In the genomic region with DNA sequence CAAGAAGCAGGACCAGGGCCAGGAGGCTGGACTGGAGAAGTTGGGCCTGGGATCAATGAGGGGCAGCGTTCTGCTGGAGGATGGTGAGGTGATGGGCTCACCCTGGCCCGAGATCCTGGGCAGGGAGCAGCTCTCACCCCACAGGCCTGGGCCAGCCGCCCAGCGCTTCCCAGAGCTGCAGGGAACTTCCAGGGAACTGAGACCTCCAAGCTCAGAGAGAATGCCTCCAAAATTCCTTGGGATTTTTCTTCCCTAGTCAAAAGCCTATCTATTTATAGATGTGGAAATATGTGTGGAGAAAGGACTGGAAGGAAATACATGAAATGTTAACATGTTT, we compare ENCODE assay signal across 8 cellular contexts.
DNase-seq lines count a peak whose midpoint lies in the region; FAIRE-seq and TF ChIP-seq lines count a peak whose summit lies in the region.

No MANE protein-coding gene starts in this region.

- no peak overlapping the region for H3K14ac ChIP-seq in H1 (ENCODE audit: insufficient read length)

- H3K27ac ChIP-seq in DOHH2 (ENCODE audit: low read depth, low read length) (peak overlapping the region; percentile 96), H1 (ENCODE audit: low read depth, low read length) (no peak overlapping the region), neural progenitor cell (no peak overlapping the region)

- no peak overlapping the region for H2BK12ac ChIP-seq in H1 (ENCODE audit: low read depth, low read length)

- peak overlapping the region; percentile 71; the same call in 1 of the 2 replicates for H3K18ac ChIP-seq in H1 (ENCODE audit: extremely low read depth, low read length)

- H4K91ac ChIP-seq in H1 (replicated peaks; ENCODE audit: insufficient read length, low read length), result no peak overlapping the region

- H3K4me2 ChIP-seq in DOHH2 (ENCODE audit: low read length) (peak overlapping the region; percentile 99), H1 (ENCODE audit: insufficient read depth in 1 of 2, low read depth in 2 of 2, low read length in 2 of 2) (peak overlapping the region in 1 of 2 experiments; percentile 26; a peak in 1 of 4 replicates), neural progenitor cell (no peak overlapping the region)

- H4K8ac ChIP-seq in H1 (ENCODE audit: extremely low read depth, insufficient read depth, low read length), result 0 out of 2 replicates have a peak overlapping the region, but pooled peaks have one; percentile 72

- CTCF ChIA-PET in H1 (lab: Charles Lee; ENCODE audit: partially characterized antibody), result no interaction called here

- no peak for TF ChIP-seq POLR2A in H1 (IDR thresholded peaks at IDR 0.05; ENCODE audit: control extremely low read depth in 1 of 2, low read depth in 2 of 2, low read length in 2 of 2)

- no peaks in the 10 kb centered on the region for H3K9me3 Mint-ChIP-seq in neural progenitor cell

- H4K20me1 ChIP-seq in DOHH2 (ENCODE audit: control insufficient read depth, insufficient read depth, low read depth, low read length), result no peaks in the 10 kb centered on the region
- H4K20me1 ChIP-seq in H1 (replicated peaks in 1 of 2; ENCODE audit: control insufficient read depth in 1 of 2, insufficient read depth in 2 of 2, low read length in 2 of 2), result peaks cover 0 to 3% of the 10 kb centered on the region in 2 experiments
- H4K20me1 ChIP-seq in neural progenitor cell (ENCODE audit: low read depth), result no peaks in the 10 kb centered on the region

- TF ChIP-seq CTCF in DOHH2 (IDR thresholded peaks at IDR 0.05; ENCODE audit: low read depth, low read length, poor library complexity, severe bottlenecking) (no peak), H1 (IDR thresholded peaks at IDR 0.05; ENCODE audit: control extremely low read depth in 1 of 3, insufficient read depth in 1 of 3, low read depth in 1 of 3, low read length in 3 of 3) (no peak), neural progenitor cell (IDR thresholded peaks at IDR 0.05) (no peak), D721Med (IDR thresholded peaks at IDR 0.05; ENCODE audit: insufficient read depth, missing control alignments) (no peak)

- H2BK15ac ChIP-seq in H1 (ENCODE audit: low read length), result peak overlapping the region; percentile 37; the same call in 1 of the 2 replicates

- H3K4ac ChIP-seq in H1 (replicated peaks; ENCODE audit: insufficient read length, low read depth, low read length), result peak overlapping the region; percentile 2

- no peak overlapping the region for H2BK120ac ChIP-seq in H1 (replicated peaks; ENCODE audit: low read depth, low read length)

- H3K9ac ChIP-seq in H1 (replicated peaks in 1 of 4; ENCODE audit: extremely low read depth in 1 of 4, low read depth in 3 of 4, low read length in 3 of 4) (no peak overlapping the region; a peak in 1 of 7 replicates), neural progenitor cell (no peak overlapping the region)

- no peaks in the 10 kb centered on the region for H3K9me2 ChIP-seq in DOHH2 (replicated peaks; ENCODE audit: control insufficient read depth, low read length)

- no peaks in the 10 kb centered on the region; the same call in 1 of the 2 replicates for H3K79me1 ChIP-seq in H1 (ENCODE audit: low read depth, low read length)

- H3K23me2 ChIP-seq in H1 (ENCODE audit: low read depth, low read length), result peaks cover 4% of the 10 kb centered on the region; the same call in 1 of the 2 replicates

- H3K9me3 ChIP-seq in DOHH2 (ENCODE audit: control insufficient read depth, insufficient read depth, low read length) (no peaks in the 10 kb centered on the region), H1 (ENCODE audit: insufficient read depth in 2 of 2, low read depth in 1 of 2, low read length in 1 of 2) (no peaks in the 10 kb centered on the region), neural progenitor cell (ENCODE audit: low read depth) (no peaks in the 10 kb centered on the region)

- POLR2A ChIA-PET in H1 (lab: Charles Lee; ENCODE audit: partially characterized antibody), result interaction anchor here (0.6 to 1.1 kb wide), 2 partner anchors 9 to 184 kb away, joined by 3 read pairs; no protein-coding TSS in a partner anchor

- H3K27me3 Mint-ChIP-seq in neural progenitor cell (ENCODE audit: insufficient read depth, low read depth), result peaks cover 12% of the 10 kb centered on the region

- no peak for TF ChIP-seq RAD21 in H1 (IDR thresholded peaks at IDR 0.05 in 1 of 2, conservative IDR thresholded peaks at IDR 0.05 in 1 of 2; ENCODE audit: low read depth in 2 of 2, low read length in 2 of 2)

- H3K4me3 Mint-ChIP-seq in neural progenitor cell, result no peak overlapping the region

- H3K56ac ChIP-seq in H1 (replicated peaks; ENCODE audit: insufficient read length, low read depth, low read length), result no peak overlapping the region

- DNase-seq in HK-2 (ENCODE audit: unreplicated experiment) (peak; percentile 29), H1 (ENCODE audit: low read depth in 1 of 2, low spot score in 2 of 2) (no peak), neural progenitor cell (ENCODE audit: low spot score) (no peak), DMS79 treated with DMSO at 0.1 percent for 48 hours (lab: John Stamatoyannopoulos, UW) (no peak), NCI-H2107 (lab: John Stamatoyannopoulos, UW) (no peak), NCI-H2029 (lab: John Stamatoyannopoulos, UW) (no peak), D721Med (ENCODE audit: insufficient read length, low spot score) (no peak)

- FAIRE-seq in H1 (lab: Jason Lieb, UNC) (no peak), D721Med (lab: Jason Lieb, UNC) (no peak)

- H3K4me1 ChIP-seq in DOHH2 (ENCODE audit: control insufficient read depth, low read length) (peaks cover 81% of the 10 kb centered on the region), H1 (replicated peaks in 1 of 4; ENCODE audit: control insufficient read depth in 3 of 4, insufficient read depth in 4 of 4, low read length in 3 of 4) (peaks cover 0 to 10% (median 6%) of the 10 kb centered on the region in 4 experiments; a peak in 6 of 7 replicates), neural progenitor cell (peaks cover 11% of the 10 kb centered on the region)

- TF ChIP-seq EP300 in H1 (IDR thresholded peaks at IDR 0.05; ENCODE audit: borderline replicate concordance in 1 of 2, low read depth in 2 of 2, low read length in 2 of 2), result no peak

- H2AK5ac ChIP-seq in H1 (ENCODE audit: low read depth, low read length), result no peak overlapping the region

- no peaks in the 10 kb centered on the region for H3K36me3 Mint-ChIP-seq in neural progenitor cell

- H3K27me3 ChIP-seq in DOHH2 (ENCODE audit: control insufficient read depth, low read length), result no peaks in the 10 kb centered on the region
- no peaks in the 10 kb centered on the region for H3K27me3 ChIP-seq in H1 (replicated peaks in 1 of 4; ENCODE audit: control insufficient read depth in 3 of 4, extremely low read depth in 1 of 4, insufficient read depth in 3 of 4, low read length in 3 of 4)
- H3K27me3 ChIP-seq in neural progenitor cell, result no peaks in the 10 kb centered on the region

- H3K36me3 ChIP-seq in DOHH2 (ENCODE audit: control insufficient read depth, low read length) (peaks cover 10% of the 10 kb centered on the region), H1 (ENCODE audit: control insufficient read depth in 2 of 4, insufficient read depth in 4 of 4, low read length in 3 of 4) (no peaks in the 10 kb centered on the region), neural progenitor cell (no peaks in the 10 kb centered on the region)

- H2BK20ac ChIP-seq in H1 (ENCODE audit: low read length), result no peak overlapping the region

- H3K4me1 Mint-ChIP-seq in neural progenitor cell, result peaks cover 14% of the 10 kb centered on the region

- peaks cover 53% of the 10 kb centered on the region for H3K79me2 ChIP-seq in DOHH2 (ENCODE audit: control insufficient read depth, low read length)
- H3K79me2 ChIP-seq in H1 (ENCODE audit: control insufficient read depth in 1 of 2, insufficient read depth in 2 of 2, low read length in 2 of 2), result no peaks in the 10 kb centered on the region
- H3K79me2 ChIP-seq in neural progenitor cell (ENCODE audit: low read depth), result no peaks in the 10 kb centered on the region

- H3K23ac ChIP-seq in H1 (ENCODE audit: insufficient read length), result no peak overlapping the region

- 0 out of 2 replicates have a peak overlapping the region, but pooled peaks have one; percentile 39 for H2BK5ac ChIP-seq in H1 (ENCODE audit: low read depth, low read length)

- H3K27ac Mint-ChIP-seq in neural progenitor cell, result no peak overlapping the region

- H3F3A ChIP-seq in DOHH2 (ENCODE audit: control insufficient read depth, insufficient read depth) (peaks cover 35% of the 10 kb centered on the region), neural progenitor cell (ENCODE audit: low read depth) (peaks cover 5% of the 10 kb centered on the region)

- H2AFZ ChIP-seq in H1 (ENCODE audit: low read length), result peak overlapping the region; percentile 86; the same call in 1 of the 2 replicates
- H2AFZ ChIP-seq in neural progenitor cell (replicated peaks), result peak overlapping the region; percentile 23

- WGBS in H1 (ENCODE audit: extremely low coverage in 1 of 2, insufficient coverage in 1 of 2, insufficient read length in 1 of 2, insufficient replicate concordance in 2 of 2, low coverage in 1 of 2, low lambda C conversion rate in 2 of 2, missing lambda C conversion rate in 1 of 2), 2 experiments, result 70% methylated on average over 4 of the region's 4 CpGs; no CpG with 5 or more reads in 1 of the 2 experiments

- H3K4me3 ChIP-seq in DOHH2 (ENCODE audit: low read length) (peak overlapping the region; percentile 73), H1 (ENCODE audit: extremely low read depth in 1 of 4, insufficient read depth in 2 of 4, low read depth in 3 of 4, low read length in 4 of 4) (no peak overlapping the region), neural progenitor cell (no peak overlapping the region)

- no peak overlapping the region for H4K5ac ChIP-seq in H1 (ENCODE audit: insufficient read length, low read depth, low read length)

TF ChIP-seq in H1, 55 proteins besides CTCF, POLR2A, EP300 and RAD21 (continues in another document):
- TF ChIP-seq TBP (IDR thresholded peaks at IDR 0.05; ENCODE audit: low read depth, low read length), result no peak
- TF ChIP-seq POLR2AphosphoS5 (IDR thresholded peaks at IDR 0.05; ENCODE audit: low read depth, low read length), result no peak
- no peak for TF ChIP-seq ATF2 (IDR thresholded peaks at IDR 0.05; ENCODE audit: low read length)
- no peak for TF ChIP-seq TAF1 (IDR thresholded peaks at IDR 0.05; ENCODE audit: low read depth, low read length)
- TF ChIP-seq SAP30 (IDR thresholded peaks at IDR 0.05; ENCODE audit: insufficient read depth, insufficient replicate concordance, low read length), result no peak
- no peak for TF ChIP-seq FOSL1 (IDR thresholded peaks at IDR 0.05; ENCODE audit: insufficient read depth, low read depth, low read length)
- no peak for TF ChIP-seq SP2 (IDR thresholded peaks at IDR 0.05; ENCODE audit: low read length)
